Comparison of ENCODE assay signal across 1 cellular context in genomic region chr7:102363549-102364393, GRCh38.
TF ChIP-seq lines count a peak whose summit lies in the region.
"Not testable (repeated sequence)": the region's sequence is repeated elsewhere in the genome, so short reads cannot be mapped to it uniquely, and the experiment has no call there.

No MANE protein-coding gene starts in this region.

TF ChIP-seq in K562, 482 proteins besides CTCF, POLR2A, EP300 and RAD21 (continued from another document):
- TF ChIP-seq ETV5 (CRISPR knock-in tag; IDR thresholded peaks at IDR 0.05; ENCODE audit: low read depth): peak; percentile 94
- peak in 1 of 2 experiments; percentile 42; a peak in 2 of 4 replicates for TF ChIP-seq TBL1XR1 (IDR thresholded peaks at IDR 0.05; ENCODE audit: low read length in 2 of 2)
- TF ChIP-seq FOXM1 (IDR thresholded peaks at IDR 0.05; ENCODE audit: low read depth): peak; percentile 68
- TF ChIP-seq FOXM1 (CRISPR knock-in tag; IDR thresholded peaks at IDR 0.05; ENCODE audit: low read depth); TOE1 (CRISPR knock-in tag; IDR thresholded peaks at IDR 0.05; ENCODE audit: borderline replicate concordance, low read depth); NR2C2 (CRISPR knock-in tag; IDR thresholded peaks at IDR 0.05): not testable (repeated sequence)
- TF ChIP-seq RBM25 (IDR thresholded peaks at IDR 0.05; ENCODE audit: low read depth, low read length, severe bottlenecking): peak; percentile 20
- peak; percentile 41 to 67 for TF ChIP-seq E2F6 (IDR thresholded peaks at IDR 0.05; ENCODE audit: borderline replicate concordance in 1 of 2, extremely low read depth in 1 of 2, insufficient read depth in 1 of 2, insufficient read length in 1 of 2, low read depth in 1 of 2, low read length in 1 of 2, poor library complexity in 1 of 2, severe bottlenecking in 1 of 2)
- peak; percentile 87; the same call in 1 of the 2 replicates for TF ChIP-seq TOE1 (IDR thresholded peaks at IDR 0.05; ENCODE audit: borderline replicate concordance)
- TF ChIP-seq RCOR1 (IDR thresholded peaks at IDR 0.05; ENCODE audit: borderline replicate concordance in 1 of 2, low read depth in 2 of 2, low read length in 2 of 2): peak in 1 of 2 experiments; percentile 52; a peak in 1 of 4 replicates
- TF ChIP-seq CBX1 (IDR thresholded peaks at IDR 0.05; ENCODE audit: low read depth): peak; percentile 56; the same call in 1 of the 2 replicates
- peak in 1 of 2 experiments; percentile 43; a peak in 1 of 4 replicates for TF ChIP-seq NONO (IDR thresholded peaks at IDR 0.05; ENCODE audit: low read depth in 2 of 2, low read length in 1 of 2)
- TF ChIP-seq, protein P1, sequence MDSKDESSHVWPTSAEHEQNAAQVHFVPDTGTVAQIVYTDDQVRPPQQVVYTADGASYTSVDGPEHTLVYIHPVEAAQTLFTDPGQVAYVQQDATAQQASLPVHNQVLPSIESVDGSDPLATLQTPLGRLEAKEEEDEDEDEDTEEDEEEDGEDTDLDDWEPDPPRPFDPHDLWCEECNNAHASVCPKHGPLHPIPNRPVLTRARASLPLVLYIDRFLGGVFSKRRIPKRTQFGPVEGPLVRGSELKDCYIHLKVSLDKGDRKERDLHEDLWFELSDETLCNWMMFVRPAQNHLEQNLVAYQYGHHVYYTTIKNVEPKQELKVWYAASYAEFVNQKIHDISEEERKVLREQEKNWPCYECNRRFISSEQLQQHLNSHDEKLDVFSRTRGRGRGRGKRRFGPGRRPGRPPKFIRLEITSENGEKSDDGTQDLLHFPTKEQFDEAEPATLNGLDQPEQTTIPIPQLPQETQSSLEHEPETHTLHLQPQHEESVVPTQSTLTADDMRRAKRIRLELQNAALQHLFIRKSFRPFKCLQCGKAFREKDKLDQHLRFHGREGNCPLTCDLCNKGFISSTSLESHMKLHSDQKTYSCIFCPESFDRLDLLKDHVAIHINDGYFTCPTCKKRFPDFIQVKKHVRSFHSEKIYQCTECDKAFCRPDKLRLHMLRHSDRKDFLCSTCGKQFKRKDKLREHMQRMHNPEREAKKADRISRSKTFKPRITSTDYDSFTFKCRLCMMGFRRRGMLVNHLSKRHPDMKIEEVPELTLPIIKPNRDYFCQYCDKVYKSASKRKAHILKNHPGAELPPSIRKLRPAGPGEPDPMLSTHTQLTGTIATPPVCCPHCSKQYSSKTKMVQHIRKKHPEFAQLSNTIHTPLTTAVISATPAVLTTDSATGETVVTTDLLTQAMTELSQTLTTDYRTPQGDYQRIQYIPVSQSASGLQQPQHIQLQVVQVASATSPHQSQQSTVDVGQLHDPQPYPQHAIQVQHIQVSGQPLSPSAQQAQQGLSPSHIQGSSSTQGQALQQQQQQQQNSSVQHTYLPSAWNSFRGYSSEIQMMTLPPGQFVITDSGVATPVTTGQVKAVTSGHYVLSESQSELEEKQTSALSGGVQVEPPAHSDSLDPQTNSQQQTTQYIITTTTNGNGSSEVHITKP (IDR thresholded peaks at IDR 0.05; ENCODE audit: partially characterized antibody): peak; percentile 24
- TF ChIP-seq TFAP4 (CRISPR knock-in tag; IDR thresholded peaks at IDR 0.05; ENCODE audit: borderline replicate concordance): peak; percentile 76; the same call in 1 of the 2 replicates
- TF ChIP-seq, protein P2, sequence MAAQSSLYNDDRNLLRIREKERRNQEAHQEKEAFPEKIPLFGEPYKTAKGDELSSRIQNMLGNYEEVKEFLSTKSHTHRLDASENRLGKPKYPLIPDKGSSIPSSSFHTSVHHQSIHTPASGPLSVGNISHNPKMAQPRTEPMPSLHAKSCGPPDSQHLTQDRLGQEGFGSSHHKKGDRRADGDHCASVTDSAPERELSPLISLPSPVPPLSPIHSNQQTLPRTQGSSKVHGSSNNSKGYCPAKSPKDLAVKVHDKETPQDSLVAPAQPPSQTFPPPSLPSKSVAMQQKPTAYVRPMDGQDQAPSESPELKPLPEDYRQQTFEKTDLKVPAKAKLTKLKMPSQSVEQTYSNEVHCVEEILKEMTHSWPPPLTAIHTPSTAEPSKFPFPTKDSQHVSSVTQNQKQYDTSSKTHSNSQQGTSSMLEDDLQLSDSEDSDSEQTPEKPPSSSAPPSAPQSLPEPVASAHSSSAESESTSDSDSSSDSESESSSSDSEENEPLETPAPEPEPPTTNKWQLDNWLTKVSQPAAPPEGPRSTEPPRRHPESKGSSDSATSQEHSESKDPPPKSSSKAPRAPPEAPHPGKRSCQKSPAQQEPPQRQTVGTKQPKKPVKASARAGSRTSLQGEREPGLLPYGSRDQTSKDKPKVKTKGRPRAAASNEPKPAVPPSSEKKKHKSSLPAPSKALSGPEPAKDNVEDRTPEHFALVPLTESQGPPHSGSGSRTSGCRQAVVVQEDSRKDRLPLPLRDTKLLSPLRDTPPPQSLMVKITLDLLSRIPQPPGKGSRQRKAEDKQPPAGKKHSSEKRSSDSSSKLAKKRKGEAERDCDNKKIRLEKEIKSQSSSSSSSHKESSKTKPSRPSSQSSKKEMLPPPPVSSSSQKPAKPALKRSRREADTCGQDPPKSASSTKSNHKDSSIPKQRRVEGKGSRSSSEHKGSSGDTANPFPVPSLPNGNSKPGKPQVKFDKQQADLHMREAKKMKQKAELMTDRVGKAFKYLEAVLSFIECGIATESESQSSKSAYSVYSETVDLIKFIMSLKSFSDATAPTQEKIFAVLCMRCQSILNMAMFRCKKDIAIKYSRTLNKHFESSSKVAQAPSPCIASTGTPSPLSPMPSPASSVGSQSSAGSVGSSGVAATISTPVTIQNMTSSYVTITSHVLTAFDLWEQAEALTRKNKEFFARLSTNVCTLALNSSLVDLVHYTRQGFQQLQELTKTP (IDR thresholded peaks at IDR 0.05; ENCODE audit: low read depth in 1 of 2, partially characterized antibody in 2 of 2): peak in 1 of 2 experiments; percentile 90
- TF ChIP-seq POLR2AphosphoS5 (IDR thresholded peaks at IDR 0.05; ENCODE audit: control insufficient read depth, insufficient read depth, low read depth, low read length): peak; percentile 81
- TF ChIP-seq, protein P3, sequence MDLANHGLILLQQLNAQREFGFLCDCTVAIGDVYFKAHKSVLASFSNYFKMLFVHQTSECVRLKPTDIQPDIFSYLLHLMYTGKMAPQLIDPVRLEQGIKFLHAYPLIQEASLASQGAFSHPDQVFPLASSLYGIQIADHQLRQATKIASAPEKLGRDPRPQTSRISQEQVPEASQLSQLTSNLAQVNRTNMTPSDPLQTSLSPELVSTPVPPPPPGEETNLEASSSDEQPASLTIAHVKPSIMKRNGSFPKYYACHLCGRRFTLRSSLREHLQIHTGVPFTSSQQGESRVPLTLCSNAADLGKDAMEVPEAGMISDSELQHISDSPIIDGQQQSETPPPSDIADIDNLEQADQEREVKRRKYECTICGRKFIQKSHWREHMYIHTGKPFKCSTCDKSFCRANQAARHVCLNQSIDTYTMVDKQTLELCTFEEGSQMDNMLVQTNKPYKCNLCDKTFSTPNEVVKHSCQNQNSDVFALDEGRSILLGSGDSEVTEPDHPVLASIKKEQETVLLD (IDR thresholded peaks at IDR 0.05): peak; percentile 99
- TF ChIP-seq CXXC5 (CRISPR knock-in tag; IDR thresholded peaks at IDR 0.05): peak; percentile 91
- TF ChIP-seq EP400 (IDR thresholded peaks at IDR 0.05): peak; percentile 82
- TF ChIP-seq HDAC1 (IDR thresholded peaks at IDR 0.05): peak in 1 of 2 experiments; percentile 73; a peak in 2 of 4 replicates
- peak; percentile 30 to 59; a peak in 2 of 4 replicates for TF ChIP-seq MAZ (CRISPR knock-in tag; conservative IDR thresholded peaks at IDR 0.05 in 1 of 2, IDR thresholded peaks at IDR 0.05 in 1 of 2)
- TF ChIP-seq CBX3 (IDR thresholded peaks at IDR 0.05; ENCODE audit: borderline replicate concordance in 1 of 2, low read length in 2 of 2): peak in 1 of 2 experiments; percentile 38; a peak in 1 of 3 replicates
- TF ChIP-seq GABPA (tag; conservative IDR thresholded peaks at IDR 0.05; ENCODE audit: low read depth): peak; percentile 94
- peak; percentile 92 for TF ChIP-seq NR2C2 (tag; IDR thresholded peaks at IDR 0.05)
- peak; percentile 85 for TF ChIP-seq BHLHE40 (IDR thresholded peaks at IDR 0.05; ENCODE audit: low read length)
- TF ChIP-seq HNRNPLL (IDR thresholded peaks at IDR 0.05; ENCODE audit: low read depth, low read length, poor library complexity, severe bottlenecking): peak; percentile 85
- TF ChIP-seq, protein P4, sequence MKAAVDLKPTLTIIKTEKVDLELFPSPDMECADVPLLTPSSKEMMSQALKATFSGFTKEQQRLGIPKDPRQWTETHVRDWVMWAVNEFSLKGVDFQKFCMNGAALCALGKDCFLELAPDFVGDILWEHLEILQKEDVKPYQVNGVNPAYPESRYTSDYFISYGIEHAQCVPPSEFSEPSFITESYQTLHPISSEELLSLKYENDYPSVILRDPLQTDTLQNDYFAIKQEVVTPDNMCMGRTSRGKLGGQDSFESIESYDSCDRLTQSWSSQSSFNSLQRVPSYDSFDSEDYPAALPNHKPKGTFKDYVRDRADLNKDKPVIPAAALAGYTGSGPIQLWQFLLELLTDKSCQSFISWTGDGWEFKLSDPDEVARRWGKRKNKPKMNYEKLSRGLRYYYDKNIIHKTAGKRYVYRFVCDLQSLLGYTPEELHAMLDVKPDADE (conservative IDR thresholded peaks at IDR 0.05; ENCODE audit: control insufficient read depth, low read depth, low read length): peak; percentile 81
- TF ChIP-seq NR2C1 (IDR thresholded peaks at IDR 0.05): peak; percentile 88
- peak; percentile 90 for TF ChIP-seq NR2C1 (tag; IDR thresholded peaks at IDR 0.05)
- peak; percentile 92 for TF ChIP-seq RBFOX2 (IDR thresholded peaks at IDR 0.05; ENCODE audit: low read depth, low read length)
